Comparison of ENCODE assay signal across 19 cellular contexts in the genomic region with DNA sequence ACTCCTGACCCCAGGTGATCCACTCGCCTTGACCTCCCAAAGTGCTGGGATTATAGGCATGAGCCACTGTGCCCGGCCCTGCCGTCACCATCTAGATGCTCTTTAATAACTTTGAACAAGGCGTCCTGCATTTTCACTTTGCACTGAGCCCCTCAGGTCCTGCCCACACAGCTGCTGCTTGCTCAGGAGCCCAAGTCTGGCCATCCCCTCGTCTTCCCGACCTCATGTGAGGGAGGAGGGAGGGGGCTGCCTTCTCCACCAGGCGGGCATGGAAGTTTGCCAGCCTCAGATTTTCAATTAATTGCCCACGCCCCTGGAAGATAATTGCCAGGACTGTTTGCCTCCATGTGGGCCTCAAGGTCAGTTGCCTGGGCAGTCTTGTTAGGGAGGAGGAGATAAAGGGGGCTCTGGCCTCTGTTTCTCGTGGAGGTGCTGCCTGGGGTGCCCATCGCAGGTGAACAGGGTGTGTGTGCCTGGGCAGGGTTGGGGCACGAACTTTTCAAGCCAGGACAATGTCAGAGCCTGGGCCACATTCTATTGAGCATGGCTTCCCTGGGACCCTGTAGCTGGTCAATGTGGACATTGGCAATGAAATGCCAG. TPM values are rescaled to one million over a fixed set of nuclear protein-coding genes. Genes with fewer than 3 reads are reported as not detected.
DNase-seq lines count a peak whose midpoint lies in the region; ATAC-seq, FAIRE-seq and TF ChIP-seq lines count a peak whose summit lies in the region.
"Had no signal": no experiment of that assay in that cellular context is flagged by ENCODE, and none has a peak within 500 bp of the region (broad histone marks: within the 10 kb centered on the region; RNA-seq: fewer than 3 reads in every experiment).

No MANE protein-coding gene starts in this region.

- H3K27me3 ChIP-seq in right cardiac atrium (ENCODE audit: control insufficient read depth, insufficient read depth) = no peaks in the 10 kb centered on the region
- no peaks in the 10 kb centered on the region for H3K27me3 ChIP-seq in upper lobe of right lung
- no peaks in the 10 kb centered on the region for H3K27me3 ChIP-seq in brain microvascular endothelial cell (replicated peaks)

- DNase-seq in DMS 273 (lab: John Stamatoyannopoulos, UW; ENCODE audit: unreplicated experiment) = peak; percentile 6
- no peak for DNase-seq in DMS 273 treated with DMSO at 0.1 percent for 48 hours (lab: John Stamatoyannopoulos, UW)
- DNase-seq in Right ventricle myocardium inferior (ENCODE audit: missing footprints) = peak; percentile 40
- DNase-seq in right cardiac atrium = no peak
- DNase-seq in kidney = peak; percentile 43
- peak; percentile 52 for DNase-seq in upper lobe of right lung
- DNase-seq in brain microvascular endothelial cell = no peak
- DNase-seq: AML-193; CD4-positive, alpha-beta T cell; GM23248 had no signal

- in situ Hi-C loops in brain microvascular endothelial cell (cut with HindIII; ENCODE audit: low pct_ligation_motif_present, low sequenced_read_pairs) = no loop called here

- no peak for TF ChIP-seq CTCF in kidney (IDR thresholded peaks at IDR 0.05; ENCODE audit: borderline replicate concordance, extremely low read depth, insufficient read depth)
- no peak for TF ChIP-seq CTCF in upper lobe of right lung (IDR thresholded peaks at IDR 0.05)
- no peak for TF ChIP-seq CTCF in brain microvascular endothelial cell (IDR thresholded peaks at IDR 0.05; ENCODE audit: low read depth, low read length, missing control alignments)

- H3K4me1 ChIP-seq in right cardiac atrium (ENCODE audit: control insufficient read depth, insufficient read depth, low read length) (peaks cover 9% of the 10 kb centered on the region), kidney (ENCODE audit: control insufficient read depth in 1 of 2, insufficient read depth in 1 of 2, low read depth in 1 of 2, low read length in 2 of 2) (no peaks in the 10 kb centered on the region), upper lobe of right lung (peaks cover 14% of the 10 kb centered on the region)
- H3K4me1 ChIP-seq: A549, HAP-1 had no signal

- no peaks in the 10 kb centered on the region for H3K36me3 ChIP-seq in kidney (ENCODE audit: control insufficient read depth in 1 of 2, insufficient read depth in 2 of 2, low read length in 2 of 2)
- no peaks in the 10 kb centered on the region for H3K36me3 ChIP-seq in upper lobe of right lung
- H3K36me3 ChIP-seq in brain microvascular endothelial cell (replicated peaks) = no peaks in the 10 kb centered on the region
- H3K36me3 ChIP-seq: HAP-1 had no signal

- H3K27ac ChIP-seq in right cardiac atrium (ENCODE audit: low read length) (no peak overlapping the region), kidney (ENCODE audit: low read depth in 2 of 2, low read length in 2 of 2) (no peak overlapping the region), upper lobe of right lung (no peak overlapping the region), brain microvascular endothelial cell (no peak overlapping the region)
- H3K27ac ChIP-seq: 22Rv1, A549, C4-2B, GM23248 had no signal

- intact Hi-C loops in Right ventricle myocardium inferior (cut with DNase I) (no loop called here), right cardiac atrium (cut with DNase I) (no loop called here), kidney (cut with DNase I) (no loop called here), upper lobe of right lung (cut with DNase I) (no loop called here)

- no peak for ATAC-seq in Right ventricle myocardium inferior
- no peak for ATAC-seq in right cardiac atrium
- no peak for ATAC-seq in upper lobe of right lung
- no peak for ATAC-seq in HG02870 (IDR thresholded peaks at IDR 0.05; ENCODE audit: unreplicated experiment)
- ATAC-seq: A549, HepG2 had no signal

- H3K9ac ChIP-seq in kidney (ENCODE audit: low read length in 2 of 2) = no peak overlapping the region
- H3K9ac ChIP-seq: GM23248 had no signal

- H3K4me3 ChIP-seq in right cardiac atrium (ENCODE audit: low read length) = no peak overlapping the region
- H3K4me3 ChIP-seq in kidney (ENCODE audit: low read length in 2 of 2) = no peak overlapping the region
- H3K4me3 ChIP-seq in upper lobe of right lung = no peak overlapping the region
- H3K4me3 ChIP-seq in brain microvascular endothelial cell (ENCODE audit: low read depth, low read length) = no peak overlapping the region
- H3K4me3 ChIP-seq: A549, GM23248, HAP-1 had no signal

- no peak for FAIRE-seq in kidney (lab: Jason Lieb, UNC)
- FAIRE-seq: A549, G401.6, GM12891, GM19239, HepG2 had no signal

- 91% methylated on average over 11 of the region's 11 CpGs for WGBS in right cardiac atrium

- H3K9me3 ChIP-seq in right cardiac atrium (ENCODE audit: control insufficient read depth, low read length) (no peaks in the 10 kb centered on the region), kidney (ENCODE audit: control insufficient read depth in 1 of 2, low read length in 2 of 2) (no peaks in the 10 kb centered on the region), upper lobe of right lung (no peaks in the 10 kb centered on the region)
- H3K9me3 ChIP-seq: A549, HAP-1 had no signal

RNA-seq across cellular contexts. Expression of gene MYEOV, which starts 27.9 kb away (rescaled TPM):
- total RNA-seq in Right ventricle myocardium inferior = not detected
- under 1 TPM in 1 of 4 donors, not detected in 3; 0.11 TPM for total RNA-seq in right cardiac atrium
- polyA plus RNA-seq in right cardiac atrium = not detected
- total RNA-seq in kidney = 2.6 TPM
- not detected for polyA plus RNA-seq in kidney (ENCODE audit: insufficient read depth, low read depth, low replicate concordance)
- total RNA-seq in upper lobe of right lung = 0.23 TPM
- total RNA-seq: CD4-positive, alpha-beta T cell had no signal

Comparison
In these comparisons a context has a peak if more than half of its experiments do, and no peak if none do; other contexts are left out.
1. DNase-seq: peak in DMS 273 (single experiment), Right ventricle myocardium inferior (single experiment), kidney (single experiment) and upper lobe of right lung (single experiment); none in DMS 273 treated with DMSO at 0.1 percent for 48 hours (single experiment), right cardiac atrium (0 of 3) and brain microvascular endothelial cell (single experiment).